8 cellular contexts compared by ENCODE assay signal in genomic region chr4:141134051-141134450, GRCh38. TPM values are rescaled to one million over a fixed set of nuclear protein-coding genes. Genes with fewer than 3 reads are reported as not detected.
DNase-seq lines count a peak whose midpoint lies in the region; ATAC-seq and TF ChIP-seq lines count a peak whose summit lies in the region.

No MANE protein-coding gene starts in this region.

- H3F3A ChIP-seq in SK-N-SH (replicated peaks; ENCODE audit: insufficient read depth) = no peaks in the 10 kb centered on the region

- H3K9me2 ChIP-seq in SK-N-SH = no peaks in the 10 kb centered on the region

- H3K36me3 ChIP-seq in SK-N-SH (replicated peaks in 1 of 2; ENCODE audit: control insufficient read depth in 1 of 2, insufficient read depth in 2 of 2, low read length in 1 of 2) (no peaks in the 10 kb centered on the region), right atrium auricular region (no peaks in the 10 kb centered on the region), transverse colon (no peaks in the 10 kb centered on the region)

- peak overlapping the region; percentile 79; the same call in 1 of the 2 replicates for H2AFZ ChIP-seq in SK-N-SH (ENCODE audit: low read depth)

- H4K20me1 ChIP-seq in SK-N-SH (ENCODE audit: insufficient read depth) = peaks cover 18% of the 10 kb centered on the region

- H3K9me3 ChIP-seq in SK-N-SH = no peaks in the 10 kb centered on the region
- H3K9me3 ChIP-seq in right atrium auricular region = no peaks in the 10 kb centered on the region
- H3K9me3 ChIP-seq in transverse colon = no peaks in the 10 kb centered on the region

- peaks cover 0 to 12% of the 10 kb centered on the region in 2 experiments; a peak in 2 of 4 replicates for H3K4me1 ChIP-seq in SK-N-SH (ENCODE audit: control insufficient read depth in 1 of 2, insufficient read depth in 2 of 2, low read depth in 1 of 2, low read length in 1 of 2)
- peaks cover 0 to 14% of the 10 kb centered on the region in 2 donors for H3K4me1 ChIP-seq in right atrium auricular region
- H3K4me1 ChIP-seq in transverse colon = peaks cover 0 to 17% (median 8%) of the 10 kb centered on the region in 4 donors

- TF ChIP-seq EP300 in SK-N-SH (IDR thresholded peaks at IDR 0.05; ENCODE audit: borderline replicate concordance in 1 of 2, low read depth in 1 of 2, low read length in 1 of 2) = no peak
- no peak for TF ChIP-seq EP300 in transverse colon (IDR thresholded peaks at IDR 0.05; ENCODE audit: low read depth)

- TF ChIP-seq CTCF in SK-N-SH (IDR thresholded peaks at IDR 0.05) = no peak; the same call in 1 of the 2 replicates
- TF ChIP-seq CTCF in right atrium auricular region (IDR thresholded peaks at IDR 0.05) = no peak
- no peak for TF ChIP-seq CTCF in transverse colon (IDR thresholded peaks at IDR 0.05)

- H3K9ac ChIP-seq in SK-N-SH = no peak overlapping the region

- H3K27me3 ChIP-seq in SK-N-SH (ENCODE audit: insufficient read depth) (no peaks in the 10 kb centered on the region), right atrium auricular region (no peaks in the 10 kb centered on the region), transverse colon (peaks cover 62% of the 10 kb centered on the region)

- POLR2A ChIA-PET in SK-N-SH (lab: Yijun Ruan, JAX) = interaction anchor here (1.1 to 4.5 kb wide), 5 partner anchors 22 to 378 kb away, joined by 4 to 41 read pairs (median 11); partner anchors contain the start of gene TBC1D9

- 39% methylated on average over 5 of the region's 5 CpGs for WGBS in SK-N-SH (ENCODE audit: low lambda C conversion rate)
- 18 to 39% methylated on average over 3 to 5 of the region's 5 CpGs for WGBS in transverse colon (ENCODE audit: low coverage in 1 of 2), 2 donors

- peak overlapping the region in 1 of 2 experiments; percentile 67; a peak in 2 of 4 replicates for H3K27ac ChIP-seq in SK-N-SH (ENCODE audit: low read depth in 2 of 2, low read length in 1 of 2)
- peak overlapping the region; percentile 90 to 92 for H3K27ac ChIP-seq in right atrium auricular region
- H3K27ac ChIP-seq in transverse colon = no peak overlapping the region

- intact Hi-C loops in transverse colon (cut with DNase I; ENCODE audit: low total_unique reads) = loop anchor here (1.0 to 10.0 kb wide), 2 partner anchors 139 to 273 kb away; no protein-coding TSS in a partner anchor

- CTCF ChIA-PET in SK-N-SH (lab: Yijun Ruan, JAX) = interaction anchor here (0.6 to 9.1 kb wide), 54 partner anchors 11 to 774 kb away, joined by 3 to 217 read pairs (median 5); partner anchors contain the start of gene ELMOD2

- peak; percentile 46 for DNase-seq in AG08395 (ENCODE audit: low spot score)
- peak; percentile 5 for DNase-seq in ELF-1 (ENCODE audit: low read depth, low spot score)
- DNase-seq in SK-N-SH = peak; percentile 22
- no peak for DNase-seq in right atrium auricular region (ENCODE audit: low spot score)
- no peak for DNase-seq in transverse colon
- no peak for DNase-seq in inferior parietal cortex (ENCODE audit: extremely low spot score)
- DNase-seq in stimulated activated naive CD4-positive, alpha-beta T cell treated with Interleukin-2 at 50 U/mL for 16 hours (lab: John Stamatoyannopoulos, UW) = no peak

- peak overlapping the region; percentile 84 for H3K4me2 ChIP-seq in SK-N-SH

- no peak for TF ChIP-seq RAD21 in SK-N-SH (IDR thresholded peaks at IDR 0.05; ENCODE audit: low read length)

- peaks cover 35% of the 10 kb centered on the region for H3K79me2 ChIP-seq in SK-N-SH (ENCODE audit: insufficient read depth)

- TF ChIP-seq POLR2A in transverse colon (IDR thresholded peaks at IDR 0.05) = no peak

- H3K4me3 ChIP-seq in SK-N-SH (ENCODE audit: low read depth in 2 of 2, low read length in 1 of 2) = peak overlapping the region in 1 of 2 experiments; percentile 80; a peak in 2 of 4 replicates
- peak overlapping the region in 1 of 2 donors; percentile 15 for H3K4me3 ChIP-seq in right atrium auricular region
- H3K4me3 ChIP-seq in transverse colon = no peak overlapping the region

- no peak for ATAC-seq in HG03342 (IDR thresholded peaks at IDR 0.05; ENCODE audit: unreplicated experiment)

- in situ Hi-C loops in transverse colon (cut with MboI; ENCODE audit: low pct_ligation_motif_present in 1 of 4, low pct_unique_long_range_greater_than_20kb in 1 of 4, low sequenced_read_pairs in 3 of 4) = loop anchor here in 3 of 4 donors (10.0 kb wide), 2 partner anchors 259 to 269 kb away; no protein-coding TSS in a partner anchor

TF ChIP-seq in SK-N-SH, 30 proteins besides CTCF, POLR2A, EP300 and RAD21:
- no peak for TF ChIP-seq FOXJ3 (CRISPR knock-in tag; IDR thresholded peaks at IDR 0.05)
- no peak for TF ChIP-seq ELF1 (IDR thresholded peaks at IDR 0.05)
- TF ChIP-seq MAX (IDR thresholded peaks at IDR 0.05; ENCODE audit: low read depth) = no peak
- TF ChIP-seq ZBTB33 (IDR thresholded peaks at IDR 0.05; ENCODE audit: borderline replicate concordance, low read depth) = no peak

RNA-seq across cellular contexts. Expression of gene RNF150, which starts 0.8 kb away (rescaled TPM):
- polyA plus RNA-seq in SK-N-SH (2012; rRNA removed) = 5.8 and 8.8 TPM in 2 replicates
- polyA plus RNA-seq in SK-N-SH (2012; cell fraction: cytosol; rRNA removed) = 7.7 and 8.0 TPM in 2 replicates
- 17.7 and 23.3 TPM in 2 replicates for polyA plus RNA-seq in SK-N-SH (2012; cell fraction: nucleus; rRNA removed)
- total RNA-seq in right atrium auricular region (10 to 100 TPM; 26.2 to 34.2 TPM), transverse colon (10 to 100 TPM in 1 of 4 donors, 1 to 10 TPM in 3; 2.8 to 15.3 (median 7.9) TPM)

Comparison
In these comparisons a context has a peak if more than half of its experiments do, and no peak if none do; other contexts are left out.
1. DNase-seq: peak in AG08395 (single experiment), ELF-1 (single experiment) and SK-N-SH (single experiment); none in right atrium auricular region (single experiment), transverse colon (single experiment), inferior parietal cortex (single experiment) and stimulated activated naive CD4-positive, alpha-beta T cell treated with Interleukin-2 at 50 U/mL for 16 hours (single experiment).
2. H3K27ac ChIP-seq: peak in right atrium auricular region (2 of 2); none in transverse colon (0 of 4).